8 cellular contexts compared by ENCODE assay signal in the genomic region with DNA sequence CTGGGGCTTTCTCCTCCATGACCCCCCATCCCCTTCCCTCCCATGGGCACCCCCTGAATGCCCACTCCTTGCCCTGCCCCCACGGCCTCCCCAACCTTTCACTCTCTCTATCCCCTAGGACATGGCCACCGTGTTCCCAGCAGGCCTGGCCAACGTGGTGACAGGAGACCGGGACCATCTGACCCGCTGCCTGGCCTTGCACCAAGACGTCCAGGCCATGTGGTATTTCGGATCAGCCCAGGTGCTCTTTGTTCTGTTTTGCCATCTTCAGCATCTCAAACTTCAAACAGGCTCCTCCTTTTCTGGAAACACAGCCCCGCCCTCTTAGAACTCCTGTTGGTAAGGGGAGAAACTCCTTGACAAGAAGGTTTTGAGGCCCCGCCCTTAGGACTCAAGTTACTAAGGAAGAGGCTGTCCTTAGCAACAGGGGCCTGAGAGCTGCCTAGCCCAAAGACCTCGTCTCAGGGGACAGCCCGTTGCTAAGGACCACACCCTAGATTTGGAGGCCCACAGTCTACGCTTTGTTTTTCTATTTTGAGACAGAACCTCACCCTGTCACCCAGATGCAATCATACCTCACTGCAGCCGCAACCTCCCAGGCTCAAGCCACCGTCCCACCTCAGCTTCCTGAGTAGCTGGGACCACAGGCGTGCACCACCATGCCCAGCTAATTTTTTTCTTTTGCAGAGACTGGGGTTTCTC. TPM values are rescaled to one million over a fixed set of nuclear protein-coding genes. Genes with fewer than 3 reads are reported as not detected.
DNase-seq lines count a peak whose midpoint lies in the region; ATAC-seq and TF ChIP-seq lines count a peak whose summit lies in the region.

No MANE protein-coding gene starts in this region.

- H3K27ac ChIP-seq in MM.1S (ENCODE audit: low read length), result peak overlapping the region; percentile 67; the same call in 1 of the 2 replicates

- H3K27ac Mint-ChIP-seq in endothelial cell (ENCODE audit: unreplicated experiment), result no peak overlapping the region

- ATAC-seq in GM21515 (IDR thresholded peaks at IDR 0.05; ENCODE audit: unreplicated experiment) (peak; percentile 49), omental fat pad (ENCODE audit: low FRiP score) (peak; percentile 25)

- no peak overlapping the region for H2AFZ ChIP-seq in MM.1S (ENCODE audit: low read length)

- H3K4me1 Mint-ChIP-seq in endothelial cell (ENCODE audit: unreplicated experiment), result peaks cover 5% of the 10 kb centered on the region

- in situ Hi-C loops in Caki2 (cut with HindIII; ENCODE audit: low pct_unique_long_range_greater_than_20kb, low sequenced_read_pairs), result no loop called here

- no peaks in the 10 kb centered on the region for H3K9me3 ChIP-seq in MM.1S (replicated peaks; ENCODE audit: insufficient read depth, low read length)

- peaks cover 15% of the 10 kb centered on the region for H3K4me1 ChIP-seq in MM.1S (ENCODE audit: low read length)

- H3K27me3 Mint-ChIP-seq in endothelial cell (ENCODE audit: unreplicated experiment), result peaks cover 5% of the 10 kb centered on the region

- H3K27me3 ChIP-seq in MM.1S (replicated peaks; ENCODE audit: insufficient read depth, low read length), result no peaks in the 10 kb centered on the region

- H3K4me3 Mint-ChIP-seq in endothelial cell (ENCODE audit: unreplicated experiment), result peak overlapping the region; percentile 11

- no peak overlapping the region for H3K4me3 ChIP-seq in MM.1S (ENCODE audit: low read length)

- peaks cover 6% of the 10 kb centered on the region for H3K36me3 Mint-ChIP-seq in endothelial cell (ENCODE audit: low read depth, unreplicated experiment)

- H3K79me2 ChIP-seq in MM.1S (ENCODE audit: low read length), result no peaks in the 10 kb centered on the region

- no peak overlapping the region for H3K9ac ChIP-seq in MM.1S (ENCODE audit: low read length)

- DNase-seq in Caki2 (ENCODE audit: low read depth) (peak; percentile 69), MM.1S (peak; percentile 94), endothelial cell (ENCODE audit: low spot score) (no peak), omental fat pad (ENCODE audit: low spot score) (no peak), C1 segment of cervical spinal cord (lab: John Stamatoyannopoulos, UW) (no peak), SHP77 treated with DMSO at 0.1 percent for 48 hours (lab: John Stamatoyannopoulos, UW) (no peak)
- peak; percentile 63 to 65 for DNase-seq in activated CD4-positive, alpha-beta T cell treated with anti-CD3 and anti-CD28 coated beads, Interleukin-2, amount 50 U/mL, for 4 hours

- H3F3A ChIP-seq in MM.1S (ENCODE audit: insufficient read depth, low read length), result 0 out of 2 replicates have a peak, but pooled peaks cover 5% of the 10 kb centered on the region

- H3K36me3 ChIP-seq in MM.1S (replicated peaks; ENCODE audit: insufficient read depth, low read length), result no peaks in the 10 kb centered on the region

- TF ChIP-seq CTCF in MM.1S (IDR thresholded peaks at IDR 0.05; ENCODE audit: low read length), result no peak
- TF ChIP-seq CTCF in endothelial cell (IDR thresholded peaks at IDR 0.05; ENCODE audit: unreplicated experiment), result no peak
- TF ChIP-seq CTCF in omental fat pad (IDR thresholded peaks at IDR 0.05), result no peak

- no peaks in the 10 kb centered on the region for H4K20me1 ChIP-seq in MM.1S (ENCODE audit: insufficient read depth, low read length)

- no peaks in the 10 kb centered on the region for H3K9me3 Mint-ChIP-seq in endothelial cell (ENCODE audit: unreplicated experiment)

- no peak overlapping the region for H3K4me2 ChIP-seq in MM.1S (ENCODE audit: low read depth, low read length)

- no peaks in the 10 kb centered on the region for H3K9me2 ChIP-seq in MM.1S (replicated peaks; ENCODE audit: insufficient read depth, low read length)

RNA-seq across cellular contexts. Expression of a gene that starts 5.1 kb away (rescaled TPM):
- total RNA-seq in Caki2 (2014; rRNA removed; shearing (Covaris generic); ENCODE audit: low replicate concordance), result 0.35 and 0.71 TPM in 2 replicates
- total RNA-seq in endothelial cell (ENCODE audit: unreplicated experiment) (1.4 TPM), omental fat pad (10 to 100 TPM in 1 of 4 donors, 1 to 10 TPM in 3; 2.3 to 11.2 (median 2.6) TPM)

RNA-seq across cellular contexts. Expression of a gene that starts 15.9 kb away (rescaled TPM):
- 83.2 and 88.7 TPM in 2 replicates for total RNA-seq in Caki2 (2014; rRNA removed; shearing (Covaris generic); ENCODE audit: low replicate concordance)
- total RNA-seq in endothelial cell (ENCODE audit: unreplicated experiment) (49.6 TPM), omental fat pad (10 to 100 TPM; 20.3 to 48.1 (median 34.6) TPM)

RNA-seq across cellular contexts. Expression of a gene that starts 17.3 kb away (rescaled TPM):
- 142 and 146 TPM in 2 replicates for total RNA-seq in Caki2 (2014; rRNA removed; shearing (Covaris generic); ENCODE audit: low replicate concordance)
- 78.8 TPM for total RNA-seq in endothelial cell (ENCODE audit: unreplicated experiment)
- total RNA-seq in omental fat pad, result 10 to 100 TPM; 52.7 to 87.4 (median 75.7) TPM

RNA-seq across cellular contexts. Expression of a gene that starts 18.5 kb away (rescaled TPM):
- 2,724 and 3,070 TPM in 2 replicates for total RNA-seq in Caki2 (2014; rRNA removed; shearing (Covaris generic); ENCODE audit: low replicate concordance)
- 2,762 TPM for total RNA-seq in endothelial cell (ENCODE audit: unreplicated experiment)
- 1,000 to 10,000 TPM; 2,551 to 3,862 (median 3,160) TPM for total RNA-seq in omental fat pad

RNA-seq across cellular contexts. Expression of a gene that starts 27.3 kb away (rescaled TPM):
- 2,936 and 3,126 TPM in 2 replicates for total RNA-seq in Caki2 (2014; rRNA removed; shearing (Covaris generic); ENCODE audit: low replicate concordance)
- total RNA-seq in endothelial cell (ENCODE audit: unreplicated experiment), result 2,099 TPM
- 1,000 to 10,000 TPM; 3,715 to 4,750 (median 4,286) TPM for total RNA-seq in omental fat pad

Comparison
In these comparisons a context has a peak if more than half of its experiments do, and no peak if none do; other contexts are left out.
1. DNase-seq: peak in Caki2 (single experiment), MM.1S (single experiment) and activated CD4-positive, alpha-beta T cell treated with anti-CD3 and anti-CD28 coated beads, Interleukin-2, amount 50 U/mL, for 4 hours (2 of 2); none in endothelial cell (single experiment), omental fat pad (single experiment), C1 segment of cervical spinal cord (0 of 14) and SHP77 treated with DMSO at 0.1 percent for 48 hours (single experiment).